32 cellular contexts compared by ENCODE assay signal in genomic region chr4:152652102-152652501, GRCh38.
"Had no signal": no experiment of that assay in that cellular context is flagged by ENCODE, and none has a peak within 500 bp of the region (broad histone marks: within the 10 kb centered on the region; RNA-seq: fewer than 3 reads in every experiment).

No MANE protein-coding gene starts in this region.

- DNase-seq: activated CD4-positive, alpha-beta memory T cell treated with anti-CD3 and anti-CD28 coated beads for 36 hours; activated CD4-positive, alpha-beta T cell treated with anti-CD3 and anti-CD28 coated beads for 36 hours; activated CD4-positive, alpha-beta T cell treated with anti-CD3 and anti-CD28 coated beads, Interleukin-2, amount 10 ng/mL, durations not matched to agents 24 days and 14 days; activated CD4-positive, CD25-positive, alpha-beta regulatory T cell; activated CD4-positive, CD25-positive, alpha-beta regulatory T cell treated with anti-CD3 and anti-CD28 coated beads, Interleukin-2, amount 50 U/mL, for 72 hours; activated CD8-positive, alpha-beta memory T cell treated with anti-CD3 and anti-CD28 coated beads, Interleukin-2, amount 10 ng/mL, durations not matched to agents 7 days and 5 days; activated CD8-positive, alpha-beta memory T cell treated with anti-CD3 and anti-CD28 coated beads, Interleukin-2, amount 50 U/mL, for 4 hours; activated CD8-positive, alpha-beta T cell treated with anti-CD3 and anti-CD28 coated beads, Interleukin-2, amount 10 ng/mL, durations not matched to agents 7 days and 5 days; activated effector memory CD4-positive, alpha-beta T cell treated with Interleukin-2 at 50 U/mL for 16 hours; activated gamma-delta T cell treated with Interleukin-2 at 50 U/mL for 16 hours; activated naive CD4-positive, alpha-beta T cell treated with anti-CD3 and anti-CD28 coated beads, Interleukin-2, amount 50 U/mL, for 16 hours; activated naive CD4-positive, alpha-beta T cell treated with Interleukin-2 at 50 U/mL for 16 hours; activated T-cell treated with anti-CD3 and anti-CD28 coated beads, Interleukin-2, amount 50 U/mL, for 24 hours; brain microvascular endothelial cell; cortex of kidney; dermis blood vessel endothelial cell; effector CD4-positive, alpha-beta T cell; effector memory CD8-positive, alpha-beta T cell; erythroblast; foreskin keratinocyte; gastrocnemius medialis; glutamatergic neuron; heart left ventricle; T-helper 1 cell; T-helper 17 cell had no signal

- H3K9me3 ChIP-seq: gastrocnemius medialis had no signal

- FAIRE-seq: astrocyte, bronchial epithelial cell had no signal

- ATAC-seq: activated CD8-positive, alpha-beta memory T cell treated with anti-CD3 and anti-CD28 coated beads, Interleukin-2, amount 10 ng/mL, durations not matched to agents 7 days and 5 days; activated CD8-positive, alpha-beta T cell treated with anti-CD3 and anti-CD28 coated beads, Interleukin-2, amount 10 ng/mL, durations not matched to agents 7 days and 5 days; effector memory CD8-positive, alpha-beta T cell; foreskin keratinocyte; gastrocnemius medialis; heart left ventricle; T-helper 17 cell had no signal

- H3K4me1 ChIP-seq: gastrocnemius medialis had no signal

- H3K27me3 Mint-ChIP-seq: activated CD4-positive, alpha-beta memory T cell treated with anti-CD3 and anti-CD28 coated beads for 36 hours; activated CD4-positive, alpha-beta T cell treated with anti-CD3 and anti-CD28 coated beads for 36 hours; activated CD4-positive, alpha-beta T cell treated with anti-CD3 and anti-CD28 coated beads, Interleukin-2, amount 10 ng/mL, durations not matched to agents 24 days and 14 days; activated CD8-positive, alpha-beta memory T cell treated with anti-CD3 and anti-CD28 coated beads, Interleukin-2, amount 10 ng/mL, durations not matched to agents 7 days and 5 days; activated naive CD8-positive, alpha-beta T cell; activated T-cell treated with anti-CD3 and anti-CD28 coated beads, Interleukin-2, amount 50 U/mL, for 24 hours; activated T-helper 17 cell treated with anti-CD3 and anti-CD28 coated beads, Interleukin-2, amount 50 U/mL, for 72 hours; central memory CD8-positive, alpha-beta T cell; effector memory CD8-positive, alpha-beta T cell; T-helper 17 cell had no signal

- H3K36me3 ChIP-seq: brain microvascular endothelial cell, esophagus muscularis mucosa, gastrocnemius medialis had no signal

- H3K4me3 ChIP-seq: esophagus muscularis mucosa, gastrocnemius medialis, heart left ventricle had no signal

- H3K27ac Mint-ChIP-seq: activated CD4-positive, alpha-beta memory T cell treated with anti-CD3 and anti-CD28 coated beads for 36 hours; activated CD4-positive, alpha-beta T cell treated with anti-CD3 and anti-CD28 coated beads for 36 hours; activated CD4-positive, alpha-beta T cell treated with anti-CD3 and anti-CD28 coated beads, Interleukin-2, amount 10 ng/mL, durations not matched to agents 24 days and 14 days; activated CD8-positive, alpha-beta memory T cell treated with anti-CD3 and anti-CD28 coated beads, Interleukin-2, amount 10 ng/mL, durations not matched to agents 7 days and 5 days; activated CD8-positive, alpha-beta T cell treated with anti-CD3 and anti-CD28 coated beads, Interleukin-2, amount 10 ng/mL, durations not matched to agents 7 days and 5 days; activated naive CD8-positive, alpha-beta T cell; activated T-cell treated with anti-CD3 and anti-CD28 coated beads, Interleukin-2, amount 50 U/mL, for 24 hours; activated T-helper 17 cell treated with anti-CD3 and anti-CD28 coated beads, Interleukin-2, amount 50 U/mL, for 72 hours; T-helper 17 cell; T-helper 2 cell treated with Interferon-gamma antibody and Interleukin-4, amounts not matched to agents 5 μg/mL and 100 μg/mL, for 36 hours had no signal

- H3K4me3 Mint-ChIP-seq: activated CD4-positive, alpha-beta memory T cell treated with anti-CD3 and anti-CD28 coated beads for 36 hours; activated CD4-positive, alpha-beta T cell treated with anti-CD3 and anti-CD28 coated beads for 36 hours; activated CD4-positive, alpha-beta T cell treated with anti-CD3 and anti-CD28 coated beads, Interleukin-2, amount 10 ng/mL, durations not matched to agents 24 days and 14 days; activated CD8-positive, alpha-beta memory T cell treated with anti-CD3 and anti-CD28 coated beads, Interleukin-2, amount 10 ng/mL, durations not matched to agents 7 days and 5 days; activated CD8-positive, alpha-beta T cell treated with anti-CD3 and anti-CD28 coated beads, Interleukin-2, amount 10 ng/mL, durations not matched to agents 7 days and 5 days; activated naive CD8-positive, alpha-beta T cell; activated T-cell treated with anti-CD3 and anti-CD28 coated beads, Interleukin-2, amount 50 U/mL, for 24 hours; activated T-helper 17 cell treated with anti-CD3 and anti-CD28 coated beads, Interleukin-2, amount 50 U/mL, for 72 hours; central memory CD8-positive, alpha-beta T cell; effector memory CD8-positive, alpha-beta T cell; T-helper 17 cell; T-helper 2 cell treated with Interferon-gamma antibody and Interleukin-4, amounts not matched to agents 5 μg/mL and 100 μg/mL, for 36 hours had no signal
